15 cellular contexts compared by ENCODE assay signal in genomic region chr3:188396900-188397299, GRCh38.
A peak's percentile ranks its signal among the peaks of the same experiment; 100 is the strongest.
DNase-seq lines count a peak whose midpoint lies in the region; ATAC-seq, FAIRE-seq and TF ChIP-seq lines count a peak whose summit lies in the region.
"Had no signal": no experiment of that assay in that cellular context is flagged by ENCODE, and none has a peak within 500 bp of the region (broad histone marks: within the 10 kb centered on the region; RNA-seq: fewer than 3 reads in every experiment).

No MANE protein-coding gene starts in this region.

- H3K9me3 ChIP-seq in GM12878 (replicated peaks; ENCODE audit: control insufficient read depth, insufficient read depth, low read length) (no peaks in the 10 kb centered on the region; the same call in 2 of the 3 replicates), right lobe of liver (no peaks in the 10 kb centered on the region), stomach smooth muscle (ENCODE audit: control insufficient read depth in 2 of 2, low read length in 2 of 2) (no peaks in the 10 kb centered on the region)
- H3K9me3 ChIP-seq: thyroid gland had no signal

- no peak for FAIRE-seq in GM12878 (lab: Jason Lieb, UNC)

- no peaks in the 10 kb centered on the region for H3K79me2 ChIP-seq in GM12878 (ENCODE audit: control insufficient read depth, insufficient read depth, low read length)

- ATAC-seq in GM12878 (no peak), right lobe of liver (peak; percentile 60 to 80 (median 68)), HG03432 (IDR thresholded peaks at IDR 0.05; ENCODE audit: unreplicated experiment) (no peak)

- no peak for TF ChIP-seq EP300 in GM12878 (IDR thresholded peaks at IDR 0.05; ENCODE audit: borderline replicate concordance in 1 of 2, control insufficient read depth in 1 of 2, low read depth in 2 of 2, low read length in 2 of 2)

- TF ChIP-seq RAD21 in GM12878 (IDR thresholded peaks at IDR 0.05; ENCODE audit: insufficient read depth, low read depth, low read length), result no peak

- H3K4me3 Mint-ChIP-seq in activated CD4-positive, alpha-beta T cell treated with anti-CD3 and anti-CD28 coated beads, Interleukin-2, amount 10 ng/mL, durations not matched to agents 24 days and 14 days, result no peak overlapping the region
- H3K4me3 Mint-ChIP-seq in activated CD4-positive, alpha-beta T cell treated with anti-CD3 and anti-CD28 coated beads, Interleukin-2, amount 10 ng/mL, durations not matched to agents 7 days and 5 days, result no peak overlapping the region

- H2AFZ ChIP-seq in GM12878 (ENCODE audit: control insufficient read depth, low read depth, low read length), result no peak overlapping the region

- SMC1A ChIA-PET in GM12878 (lab: Charles Lee; ENCODE audit: uncharacterized antibody, unreplicated experiment), result no interaction called here

- H3K36me3 Mint-ChIP-seq in activated CD4-positive, alpha-beta T cell treated with anti-CD3 and anti-CD28 coated beads, Interleukin-2, amount 10 ng/mL, durations not matched to agents 24 days and 14 days (ENCODE audit: low read depth), result peaks cover 5% of the 10 kb centered on the region
- peaks cover 7% of the 10 kb centered on the region for H3K36me3 Mint-ChIP-seq in activated CD4-positive, alpha-beta T cell treated with anti-CD3 and anti-CD28 coated beads, Interleukin-2, amount 10 ng/mL, durations not matched to agents 7 days and 5 days (ENCODE audit: low read depth)

- TF ChIP-seq POLR2A in GM12878 (IDR thresholded peaks at IDR 0.05; ENCODE audit: low read depth, low read length), result no peak
- no peak for TF ChIP-seq POLR2A in right lobe of liver (IDR thresholded peaks at IDR 0.05)

- intact Hi-C loops in activated CD4-positive, alpha-beta T cell treated with anti-CD3 and anti-CD28 coated beads, Interleukin-2, amount 10 ng/mL, durations not matched to agents 24 days and 14 days (cut with micrococcal nuclease), result loop anchor here (1.0 to 10.0 kb wide), 4 partner anchors 240 to 422 kb away; no protein-coding TSS in a partner anchor
- intact Hi-C loops in GM12878 (cut with micrococcal nuclease; ENCODE audit: unreplicated experiment) (no loop called here), right lobe of liver (cut with DNase I) (no loop called here)

- RAD21 ChIA-PET in GM12878 (lab: Charles Lee; ENCODE audit: unreplicated experiment), result no interaction called here

- POLR2A ChIA-PET in activated CD4-positive, alpha-beta T cell treated with anti-CD3 and anti-CD28 coated beads, Interleukin-2, amount 10 ng/mL, durations not matched to agents 7 days and 5 days (lab: Charles Lee), result no interaction called here
- POLR2A ChIA-PET in GM12878 (lab: Charles Lee), result no interaction called here

- H3K9me3 Mint-ChIP-seq in activated CD4-positive, alpha-beta T cell treated with anti-CD3 and anti-CD28 coated beads, Interleukin-2, amount 10 ng/mL, durations not matched to agents 24 days and 14 days, result no peaks in the 10 kb centered on the region
- H3K9me3 Mint-ChIP-seq in activated CD4-positive, alpha-beta T cell treated with anti-CD3 and anti-CD28 coated beads, Interleukin-2, amount 10 ng/mL, durations not matched to agents 7 days and 5 days, result peaks cover 2% of the 10 kb centered on the region

- 45% methylated on average over 3 of the region's 3 CpGs for WGBS in GM12878 (ENCODE audit: insufficient coverage, insufficient replicate concordance, low lambda C conversion rate, missing lambda C conversion rate)
- WGBS in right lobe of liver (ENCODE audit: insufficient coverage, low coverage, low lambda C conversion rate, missing lambda C conversion rate), result 15% methylated on average over 3 of the region's 3 CpGs

- no peaks in the 10 kb centered on the region for H3K27me3 Mint-ChIP-seq in activated CD4-positive, alpha-beta T cell treated with anti-CD3 and anti-CD28 coated beads, Interleukin-2, amount 10 ng/mL, durations not matched to agents 24 days and 14 days
- no peaks in the 10 kb centered on the region for H3K27me3 Mint-ChIP-seq in activated CD4-positive, alpha-beta T cell treated with anti-CD3 and anti-CD28 coated beads, Interleukin-2, amount 10 ng/mL, durations not matched to agents 7 days and 5 days

- H3K27me3 ChIP-seq in GM12878 (replicated peaks in 1 of 2; ENCODE audit: control insufficient read depth in 2 of 2, insufficient read depth in 2 of 2, low read length in 1 of 2) (peaks cover 0 to 1% of the 10 kb centered on the region in 2 experiments; a peak in 3 of 4 replicates), right lobe of liver (no peaks in the 10 kb centered on the region), stomach smooth muscle (ENCODE audit: control insufficient read depth in 1 of 2, insufficient read depth in 2 of 2, low read length in 2 of 2) (no peaks in the 10 kb centered on the region)
- H3K27me3 ChIP-seq: brain microvascular endothelial cell, thyroid gland had no signal

- H3K36me3 ChIP-seq in GM12878 (ENCODE audit: control insufficient read depth in 2 of 2, insufficient read depth in 2 of 2, low read length in 1 of 2) (no peaks in the 10 kb centered on the region), right lobe of liver (no peaks in the 10 kb centered on the region), stomach smooth muscle (ENCODE audit: control insufficient read depth in 2 of 2, insufficient read depth in 2 of 2, low read length in 2 of 2) (no peaks in the 10 kb centered on the region)
- H3K36me3 ChIP-seq: brain microvascular endothelial cell, thyroid gland had no signal

- in situ Hi-C loops in GM12878 (cut with MboI), result no loop called here

- peak overlapping the region; percentile 71; the same call in 1 of the 2 replicates for H3K4me2 ChIP-seq in GM12878 (ENCODE audit: control insufficient read depth, insufficient read depth)

- peaks cover 15% of the 10 kb centered on the region for H3K4me1 ChIP-seq in GM12878 (ENCODE audit: control insufficient read depth, insufficient read depth, low read length)
- peaks cover 0 to 76% (median 25%) of the 10 kb centered on the region in 4 donors for H3K4me1 ChIP-seq in right lobe of liver
- H3K4me1 ChIP-seq in stomach smooth muscle (ENCODE audit: control insufficient read depth, insufficient read depth, low read length), result peaks cover 39% of the 10 kb centered on the region

- H3K4me3 ChIP-seq in GM12878 (no peak overlapping the region), right lobe of liver (peak overlapping the region; percentile 6 to 35 (median 14)), stomach smooth muscle (ENCODE audit: low read length in 2 of 2) (peak overlapping the region in 1 of 2 donors; percentile 50)
- H3K4me3 ChIP-seq: thyroid gland had no signal

- DNase-seq in activated CD4-positive, alpha-beta T cell treated with anti-CD3 and anti-CD28 coated beads, Interleukin-2, amount 10 ng/mL, durations not matched to agents 24 days and 14 days, result no peak
- no peak for DNase-seq in activated CD4-positive, alpha-beta T cell treated with anti-CD3 and anti-CD28 coated beads, Interleukin-2, amount 10 ng/mL, durations not matched to agents 7 days and 5 days
- DNase-seq in GM12878 (ENCODE audit: low read depth, low spot score) (no peak), right lobe of liver (peak in 1 of 3 donors; percentile 62), NCI-H2227 treated with DMSO at 0.1 percent for 48 hours (lab: John Stamatoyannopoulos, UW) (no peak)
- DNase-seq in activated CD4-positive, alpha-beta T cell treated with anti-CD3 and anti-CD28 coated beads, Interleukin-2, amount 50 U/mL, for 4 hours, result no peak
- DNase-seq: 8988T, brain microvascular endothelial cell, IMR-90, NCI-H1417 treated with DMSO at 0.1 percent for 48 hours, NCI-H524, retina, thyroid gland had no signal

- peak overlapping the region; percentile 6 for H3K27ac Mint-ChIP-seq in activated CD4-positive, alpha-beta T cell treated with anti-CD3 and anti-CD28 coated beads, Interleukin-2, amount 10 ng/mL, durations not matched to agents 24 days and 14 days
- no peak overlapping the region for H3K27ac Mint-ChIP-seq in activated CD4-positive, alpha-beta T cell treated with anti-CD3 and anti-CD28 coated beads, Interleukin-2, amount 10 ng/mL, durations not matched to agents 7 days and 5 days

- no peaks in the 10 kb centered on the region for H4K20me1 ChIP-seq in GM12878 (ENCODE audit: control insufficient read depth, insufficient read depth)

- H3K9ac ChIP-seq in GM12878 (ENCODE audit: control insufficient read depth, insufficient read depth, low read length), result no peak overlapping the region
- peak overlapping the region in 1 of 2 donors; percentile 20 for H3K9ac ChIP-seq in stomach smooth muscle (ENCODE audit: low read length in 2 of 2)

- H3K4me1 Mint-ChIP-seq in activated CD4-positive, alpha-beta T cell treated with anti-CD3 and anti-CD28 coated beads, Interleukin-2, amount 10 ng/mL, durations not matched to agents 24 days and 14 days, result peaks cover 45% of the 10 kb centered on the region
- peaks cover 46% of the 10 kb centered on the region for H3K4me1 Mint-ChIP-seq in activated CD4-positive, alpha-beta T cell treated with anti-CD3 and anti-CD28 coated beads, Interleukin-2, amount 10 ng/mL, durations not matched to agents 7 days and 5 days

- no TSS peak for BruUV-seq in GM12878 (replicated peaks; lab: Mats Ljungman, UMichigan)

- CTCF ChIA-PET in activated CD4-positive, alpha-beta T cell treated with anti-CD3 and anti-CD28 coated beads, Interleukin-2, amount 10 ng/mL, durations not matched to agents 7 days and 5 days (lab: Charles Lee), result interaction anchor here (1.4 kb wide), 1 partner anchor 12 kb away, joined by 3 read pairs; no protein-coding TSS in a partner anchor
- CTCF ChIA-PET in GM12878 (lab: Yijun Ruan, JAX), result no interaction called here

- H3K27ac ChIP-seq in GM12878 (ENCODE audit: control insufficient read depth, insufficient read depth), result no peak overlapping the region
- H3K27ac ChIP-seq in right lobe of liver, result peak overlapping the region; percentile 55 to 88 (median 84)
- H3K27ac ChIP-seq in stomach smooth muscle (ENCODE audit: low read length), result peak overlapping the region; percentile 56
- H3K27ac ChIP-seq: brain microvascular endothelial cell, thyroid gland had no signal

- TF ChIP-seq CTCF in GM12878 (IDR thresholded peaks at IDR 0.05 in 2 of 3, conservative IDR thresholded peaks at IDR 0.05 in 1 of 3; ENCODE audit: control insufficient read depth in 2 of 3, extremely low read depth in 1 of 3, insufficient read depth in 1 of 3, low read depth in 3 of 3, low read length in 3 of 3) (no peak), right lobe of liver (IDR thresholded peaks at IDR 0.05) (no peak)

TF ChIP-seq in GM12878, 131 proteins besides CTCF, POLR2A, EP300 and RAD21 (continues in another document):
- TF ChIP-seq MYC (IDR thresholded peaks at IDR 0.05; ENCODE audit: insufficient read depth, insufficient read length, insufficient replicate concordance, low read length, severe bottlenecking), result no peak
- TF ChIP-seq GATAD2B (conservative IDR thresholded peaks at IDR 0.05; ENCODE audit: low read depth), result no peak
- no peak for TF ChIP-seq YY1 (IDR thresholded peaks at IDR 0.05; ENCODE audit: low read depth, low read length)
- TF ChIP-seq USF1 (IDR thresholded peaks at IDR 0.05; ENCODE audit: borderline replicate concordance, extremely low read length, insufficient read depth, low read depth, low read length), result no peak

Comparison
In these comparisons a context has a peak if more than half of its experiments do, and no peak if none do; other contexts are left out.
1. ATAC-seq: peak in right lobe of liver (4 of 4); none in GM12878 (single experiment) and HG03432 (single experiment).